In genomic region chr11:134632347-134633119, GRCh38 we compare ENCODE assay signal across 22 cellular contexts.
"Had no signal": no experiment of that assay in that cellular context is flagged by ENCODE, and none has a peak within 500 bp of the region (broad histone marks: within the 10 kb centered on the region; RNA-seq: fewer than 3 reads in every experiment).

No MANE protein-coding gene starts in this region.

- DNase-seq: activated B cell treated with CpG ODN at 0.5 μM for 24 hours; activated CD4-positive, alpha-beta T cell treated with anti-CD3 and anti-CD28 coated beads for 36 hours; activated CD4-positive, alpha-beta T cell treated with anti-CD3 and anti-CD28 coated beads, Interleukin-2, amount 50 U/mL, for 4 hours; activated naive CD4-positive, alpha-beta T cell treated with anti-CD3 and anti-CD28 coated beads, Interleukin-2, amount 50 U/mL, for 16 hours; activated naive CD8-positive, alpha-beta T cell treated with anti-CD3 and anti-CD28 coated beads, Interleukin-2, amount 50 U/mL, for 24 hours; activated T-cell treated with anti-CD3 and anti-CD28 coated beads, Interleukin-2, amount 50 U/mL, for 48 hours; effector CD4-positive, alpha-beta T cell; foreskin keratinocyte; kidney glomerular epithelial cell; left ventricle myocardium superior; mammary epithelial cell; stimulated activated CD4-positive, alpha-beta T cell treated with anti-CD3 and anti-CD28 coated beads, Interleukin-12 subunit alpha, Interleukin-12 subunit beta, amount 100 ng/mL, for 4 hours; stimulated activated CD4-positive, alpha-beta T cell treated with anti-CD3 and anti-CD28 coated beads, Interleukin-4, amount 100 ng/mL, for 4 hours; stomach; T1000; uterus had no signal

- H3K27ac Mint-ChIP-seq: activated B cell treated with CpG ODN at 0.5 μM for 24 hours; activated CD4-positive, alpha-beta T cell treated with anti-CD3 and anti-CD28 coated beads for 36 hours; activated naive CD8-positive, alpha-beta T cell treated with anti-CD3 and anti-CD28 coated beads, Interleukin-2, amount 50 U/mL, for 24 hours; dendritic cell treated with granulocyte-macrophage colony-stimulating factor and Interleukin-4, amounts not matched to agents 40 ng/mL and 50 ng/mL, for 4 days; T-helper 1 cell treated with Interleukin-12 subunit alpha and Interleukin-12 subunit beta and Interleukin-4 antibody, amounts not matched to agents 30 μg/mL and 1 μg/mL, for 36 hours had no signal

- H3K4me3 Mint-ChIP-seq: activated B cell treated with CpG ODN at 0.5 μM for 24 hours; activated CD4-positive, alpha-beta T cell treated with anti-CD3 and anti-CD28 coated beads for 36 hours; activated naive CD8-positive, alpha-beta T cell treated with anti-CD3 and anti-CD28 coated beads, Interleukin-2, amount 50 U/mL, for 24 hours; dendritic cell treated with granulocyte-macrophage colony-stimulating factor and Interleukin-4, amounts not matched to agents 40 ng/mL and 50 ng/mL, for 4 days; neural crest cell; T-helper 1 cell treated with Interleukin-12 subunit alpha and Interleukin-12 subunit beta and Interleukin-4 antibody, amounts not matched to agents 30 μg/mL and 1 μg/mL, for 36 hours had no signal

- H3K27me3 ChIP-seq: foreskin keratinocyte, suprapubic skin, tibial nerve, uterus had no signal

- H3K4me3 ChIP-seq: prostate gland, stomach, suprapubic skin, tibial nerve, uterus had no signal

- H3K27ac ChIP-seq: foreskin keratinocyte, prostate gland, stomach, suprapubic skin, tibial nerve, uterus had no signal

- H3K4me1 ChIP-seq: foreskin keratinocyte, prostate gland, stomach, suprapubic skin, tibial nerve, uterus had no signal

- H3K36me3 ChIP-seq: prostate gland, stomach, suprapubic skin, tibial nerve, uterus had no signal

- H3K27me3 Mint-ChIP-seq: activated CD4-positive, alpha-beta T cell treated with anti-CD3 and anti-CD28 coated beads for 36 hours; dendritic cell treated with granulocyte-macrophage colony-stimulating factor and Interleukin-4, amounts not matched to agents 40 ng/mL and 50 ng/mL, for 4 days had no signal

- ATAC-seq: activated CD4-positive, alpha-beta T cell treated with anti-CD3 and anti-CD28 coated beads for 36 hours; activated naive CD8-positive, alpha-beta T cell treated with anti-CD3 and anti-CD28 coated beads, Interleukin-2, amount 50 U/mL, for 24 hours; foreskin keratinocyte; left ventricle myocardium superior had no signal

- H3K4me1 Mint-ChIP-seq: activated B cell treated with CpG ODN at 0.5 μM for 24 hours; activated CD4-positive, alpha-beta T cell treated with anti-CD3 and anti-CD28 coated beads for 36 hours; activated naive CD8-positive, alpha-beta T cell treated with anti-CD3 and anti-CD28 coated beads, Interleukin-2, amount 50 U/mL, for 24 hours had no signal

- H3K9me3 Mint-ChIP-seq: activated B cell treated with CpG ODN at 0.5 μM for 24 hours; activated naive CD8-positive, alpha-beta T cell treated with anti-CD3 and anti-CD28 coated beads, Interleukin-2, amount 50 U/mL, for 24 hours; dendritic cell treated with granulocyte-macrophage colony-stimulating factor and Interleukin-4, amounts not matched to agents 40 ng/mL and 50 ng/mL, for 4 days; neural crest cell; T-helper 1 cell treated with Interleukin-12 subunit alpha and Interleukin-12 subunit beta and Interleukin-4 antibody, amounts not matched to agents 30 μg/mL and 1 μg/mL, for 36 hours had no signal

- H3K9me3 ChIP-seq: prostate gland, stomach, suprapubic skin, tibial nerve, uterus had no signal
